In the genomic region with DNA sequence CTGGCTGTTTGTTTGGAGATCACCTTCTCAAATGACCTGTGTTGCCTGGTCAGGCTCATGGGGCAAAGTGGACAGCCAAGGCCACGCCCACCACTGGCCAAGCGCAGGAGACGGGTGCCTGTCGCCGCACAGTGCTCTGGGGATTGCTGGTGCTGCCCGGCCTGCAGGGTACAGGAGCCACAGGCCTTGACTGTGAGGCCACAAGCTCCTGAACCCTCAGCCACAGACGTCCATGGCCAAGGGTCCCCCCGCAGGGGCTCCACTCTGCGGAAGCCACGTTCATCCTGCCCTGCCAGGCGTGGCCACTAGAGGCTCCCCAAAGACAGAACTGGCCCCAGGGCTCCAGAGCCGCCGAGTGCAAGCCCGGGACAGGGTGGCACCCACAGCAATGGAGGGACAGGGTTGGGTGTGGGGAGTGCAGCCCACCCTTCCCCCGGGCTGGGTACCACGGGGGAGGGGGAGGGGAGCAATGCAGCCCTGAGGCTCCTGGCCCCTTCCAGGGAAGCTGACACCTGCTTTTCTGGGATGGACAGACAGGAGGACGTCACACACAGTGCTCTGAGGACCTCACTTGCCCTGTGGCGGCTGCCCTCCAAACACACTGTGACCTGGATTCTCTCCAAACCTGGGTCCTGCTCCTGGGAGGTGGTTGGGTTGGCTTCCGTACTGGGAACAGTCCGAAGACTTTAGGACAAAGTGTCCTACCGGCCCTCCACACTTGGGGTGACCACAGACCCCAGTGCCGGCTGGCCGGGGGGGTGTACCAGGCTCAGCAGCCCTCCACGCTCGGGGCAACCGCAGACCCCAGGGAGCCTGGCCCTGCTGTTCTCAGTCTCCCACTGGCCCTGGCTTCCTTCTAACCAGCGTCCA, we compare ENCODE assay signal across 8 cellular contexts. TPM values are rescaled to one million over a fixed set of nuclear protein-coding genes. Genes with fewer than 3 reads are reported as not detected.
DNase-seq lines count a peak whose midpoint lies in the region; ATAC-seq, FAIRE-seq and TF ChIP-seq lines count a peak whose summit lies in the region.

No MANE protein-coding gene starts in this region.

- no peak for TF ChIP-seq POLR2A in GM12892 (IDR thresholded peaks at IDR 0.05; ENCODE audit: low read depth, low read length)

- DNase-seq in GM12892 (ENCODE audit: insufficient read length) (peak; percentile 72), NCI-H345 treated with DMSO at 0.1 percent for 48 hours (lab: John Stamatoyannopoulos, UW; ENCODE audit: unreplicated experiment) (peak; percentile 66), ecto neural progenitor cell (ENCODE audit: low spot score) (peak; percentile 83), lung microvascular endothelial cell (ENCODE audit: low read depth in 2 of 2) (peak; percentile 63 to 79)
- DNase-seq in activated CD4-positive, alpha-beta T cell treated with anti-CD3 and anti-CD28 coated beads, Interleukin-2, amount 50 U/mL, for 4 hours = peak; percentile 62 to 63
- peak; percentile 31 for DNase-seq in stimulated activated CD8-positive, alpha-beta memory T cell treated with anti-CD3 and anti-CD28 coated beads, Interleukin-12 subunit alpha, Interleukin-12 subunit beta, amount 100 ng/mL, for 24 hours (ENCODE audit: extremely low read depth)

- ATAC-seq in HG03045 (IDR thresholded peaks at IDR 0.05; ENCODE audit: unreplicated experiment) (peak; percentile 41), GM19455 (IDR thresholded peaks at IDR 0.05; ENCODE audit: unreplicated experiment) (no peak)

- FAIRE-seq in GM12892 (lab: Jason Lieb, UNC) = no peak

RNA-seq across cellular contexts. Expression of a gene that starts 21.5 kb away (rescaled TPM):
- polyA plus RNA-seq in GM12892 (2012; ENCODE audit: missing spikeins) = 0.40 TPM
- under 0.01 and 0.44 TPM in 2 replicates for total RNA-seq in lung microvascular endothelial cell

RNA-seq across cellular contexts. Expression of a gene that starts 59.6 kb away (rescaled TPM):
- polyA plus RNA-seq in GM12892 (2012; ENCODE audit: missing spikeins) = 7.8 TPM
- total RNA-seq in lung microvascular endothelial cell = 0.99 and 1.5 TPM in 2 replicates

Comparison
In these comparisons a context has a peak if more than half of its experiments do, and no peak if none do; other contexts are left out.
1. DNase-seq: peak in every context shown above with its lines; median percentile 83 in ecto neural progenitor cell; 72 in GM12892; 71 in lung microvascular endothelial cell; 66 in NCI-H345 treated with DMSO at 0.1 percent for 48 hours; 62 in activated CD4-positive, alpha-beta T cell treated with anti-CD3 and anti-CD28 coated beads, Interleukin-2, amount 50 U/mL, for 4 hours; 31 in stimulated activated CD8-positive, alpha-beta memory T cell treated with anti-CD3 and anti-CD28 coated beads, Interleukin-12 subunit alpha, Interleukin-12 subunit beta, amount 100 ng/mL, for 24 hours.